Comparison of ENCODE assay signal across 20 cellular contexts in genomic region chr12:95077341-95077740, GRCh38.
"Had no signal": no experiment of that assay in that cellular context is flagged by ENCODE, and none has a peak within 500 bp of the region (broad histone marks: within the 10 kb centered on the region; RNA-seq: fewer than 3 reads in every experiment).

No MANE protein-coding gene starts in this region.

- H3K27me3 ChIP-seq: breast epithelium, heart right ventricle, left lung, right atrium auricular region had no signal

- DNase-seq: activated CD4-positive, alpha-beta T cell treated with anti-CD3 and anti-CD28 coated beads, Interleukin-2, amount 50 U/mL, for 1 hour; activated CD4-positive, CD25-positive, alpha-beta regulatory T cell treated with anti-CD3 and anti-CD28 coated beads, Interleukin-2, amount 50 U/mL, for 72 hours; activated naive CD4-positive, alpha-beta T cell; activated T-cell treated with anti-CD3 and anti-CD28 coated beads, Interleukin-2, amount 50 U/mL, for 1 hour; cerebellar nuclear complex; cortex of kidney; erythroblast; heart right ventricle; left lung; naive thymus-derived CD4-positive, alpha-beta T cell; stimulated activated CD4-positive, alpha-beta T cell treated with anti-CD3 and anti-CD28 coated beads, Interleukin-4, amount 100 ng/mL, for 24 hours; stimulated activated naive CD4-positive, alpha-beta T cell treated with Interleukin-2 at 50 U/mL for 16 hours; T-cell had no signal

- H3K36me3 Mint-ChIP-seq: activated naive CD8-positive, alpha-beta T cell; naive thymus-derived CD4-positive, alpha-beta T cell; T-cell had no signal

- H3K27me3 Mint-ChIP-seq: activated naive CD8-positive, alpha-beta T cell; T-cell had no signal

- H3K4me3 ChIP-seq: breast epithelium, heart right ventricle, left lung, right atrium auricular region, thoracic aorta had no signal

- H3K27ac ChIP-seq: breast epithelium, left lung, right atrium auricular region, thoracic aorta, VCaP had no signal

- ATAC-seq: heart right ventricle; left lung; naive thymus-derived CD4-positive, alpha-beta T cell; T-cell had no signal

- H3K9me3 Mint-ChIP-seq: activated T-helper 2 cell treated with anti-CD3 and anti-CD28 coated beads, Interferon-gamma antibody, Interleukin-2, Interleukin-4, amounts not matched to agents 10 μg/mL and 5 μg/mL and 100 μg/mL, durations not matched to agents 14 hours and 24 hours and 36 hours; naive thymus-derived CD4-positive, alpha-beta T cell; T-cell; T-helper 2 cell treated with Interferon-gamma antibody and Interleukin-4, amounts not matched to agents 5 μg/mL and 100 μg/mL, for 36 hours had no signal

- H3K36me3 ChIP-seq: breast epithelium, left lung, right atrium auricular region, thoracic aorta had no signal

- H3K4me3 Mint-ChIP-seq: activated naive CD8-positive, alpha-beta T cell; naive thymus-derived CD4-positive, alpha-beta T cell; T-cell; T-helper 2 cell treated with Interferon-gamma antibody and Interleukin-4, amounts not matched to agents 5 μg/mL and 100 μg/mL, for 36 hours had no signal

- H3K4me1 ChIP-seq: breast epithelium had no signal

- H3K27ac Mint-ChIP-seq: activated naive CD8-positive, alpha-beta T cell; activated T-helper 2 cell treated with anti-CD3 and anti-CD28 coated beads, Interferon-gamma antibody, Interleukin-2, Interleukin-4, amounts not matched to agents 10 μg/mL and 5 μg/mL and 100 μg/mL, durations not matched to agents 14 hours and 24 hours and 36 hours; T-cell; T-helper 2 cell treated with Interferon-gamma antibody and Interleukin-4, amounts not matched to agents 5 μg/mL and 100 μg/mL, for 36 hours had no signal

- H3K9me3 ChIP-seq: breast epithelium, heart right ventricle, left lung, right atrium auricular region, thoracic aorta had no signal
